9 cellular contexts compared by ENCODE assay signal in genomic region chr3:187773233-187773962, GRCh38. TPM values are rescaled to one million over a fixed set of nuclear protein-coding genes. Genes with fewer than 3 reads are reported as not detected.
A peak's percentile ranks its signal among the peaks of the same experiment; 100 is the strongest.
DNase-seq lines count a peak whose midpoint lies in the region; ATAC-seq and TF ChIP-seq lines count a peak whose summit lies in the region.
"Had no signal": no experiment of that assay in that cellular context is flagged by ENCODE, and none has a peak within 500 bp of the region (broad histone marks: within the 10 kb centered on the region; RNA-seq: fewer than 3 reads in every experiment).

No MANE protein-coding gene starts in this region.

- H3K27me3 ChIP-seq in lower lobe of right lung (ENCODE audit: low read depth) (no peaks in the 10 kb centered on the region), brain microvascular endothelial cell (replicated peaks) (no peaks in the 10 kb centered on the region)

- H3K4me3 ChIP-seq in lower lobe of right lung (no peak overlapping the region), brain microvascular endothelial cell (ENCODE audit: low read depth, low read length) (no peak overlapping the region)

- TF ChIP-seq CTCF in lower lobe of right lung (IDR thresholded peaks at IDR 0.05) (no peak), brain microvascular endothelial cell (IDR thresholded peaks at IDR 0.05; ENCODE audit: low read depth, low read length, missing control alignments) (no peak)

- H3K36me3 ChIP-seq in lower lobe of right lung, result no peaks in the 10 kb centered on the region
- no peaks in the 10 kb centered on the region for H3K36me3 ChIP-seq in brain microvascular endothelial cell (replicated peaks)

- in situ Hi-C loops in brain microvascular endothelial cell (cut with HindIII; ENCODE audit: low pct_ligation_motif_present, low sequenced_read_pairs), result no loop called here

- H3K27ac ChIP-seq in lower lobe of right lung, result peak overlapping the region; percentile 37
- H3K27ac ChIP-seq in brain microvascular endothelial cell, result no peak overlapping the region

- ATAC-seq in GM18861 (IDR thresholded peaks at IDR 0.05; ENCODE audit: unreplicated experiment) (peak; percentile 68), GM21825 (IDR thresholded peaks at IDR 0.05; ENCODE audit: unreplicated experiment) (peak; percentile 79), HG03571 (IDR thresholded peaks at IDR 0.05; ENCODE audit: unreplicated experiment) (peak; percentile 63), lower lobe of right lung (peak; percentile 41 to 52), GM18520 (IDR thresholded peaks at IDR 0.05; ENCODE audit: unreplicated experiment) (no peak)

- DNase-seq in lower lobe of right lung (no peak), brain microvascular endothelial cell (no peak), NCI-H345 (lab: John Stamatoyannopoulos, UW) (no peak), NCI-H82 (lab: John Stamatoyannopoulos, UW) (no peak)
- DNase-seq: activated T-cell treated with anti-CD3 and anti-CD28 coated beads for 4 hours had no signal

- H3K4me1 ChIP-seq in lower lobe of right lung, result peaks cover 17% of the 10 kb centered on the region

- no peaks in the 10 kb centered on the region for H3K9me3 ChIP-seq in lower lobe of right lung

- intact Hi-C loops in lower lobe of right lung (cut with DNase I), result no loop called here

RNA-seq across cellular contexts. Expression of gene BCL6, which starts 28.1 kb away (rescaled TPM):
- total RNA-seq in lower lobe of right lung, result 123 TPM
